30 cellular contexts compared by ENCODE assay signal in the genomic region with DNA sequence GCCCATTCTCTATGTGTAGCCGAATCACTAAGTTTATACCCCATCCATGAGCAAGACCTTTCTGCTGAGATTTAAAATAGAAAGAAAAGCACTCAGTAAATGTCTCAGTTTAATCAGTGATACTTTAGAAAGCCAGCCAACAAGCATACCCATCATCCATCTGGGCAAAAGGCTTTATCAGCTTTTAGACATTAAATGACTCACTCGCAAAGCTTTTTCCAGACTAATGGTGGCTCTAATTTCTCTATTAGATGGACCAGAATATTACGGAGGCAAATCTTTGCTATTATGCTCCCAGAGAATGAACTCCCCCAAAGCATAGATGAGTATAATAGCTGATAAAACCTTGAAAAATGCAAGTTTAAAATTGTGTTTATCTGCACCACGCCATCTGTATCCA.
"Had no signal": no experiment of that assay in that cellular context is flagged by ENCODE, and none has a peak within 500 bp of the region (broad histone marks: within the 10 kb centered on the region; RNA-seq: fewer than 3 reads in every experiment).

No MANE protein-coding gene starts in this region.

- H3K4me3 ChIP-seq: cardiac muscle cell had no signal

- H3K27ac Mint-ChIP-seq: activated CD4-positive, alpha-beta T cell treated with anti-CD3 and anti-CD28 coated beads, Interleukin-2, amount 10 ng/mL, durations not matched to agents 24 days and 14 days; activated CD8-positive, alpha-beta T cell treated with anti-CD3 and anti-CD28 coated beads for 36 hours; activated naive CD8-positive, alpha-beta T cell treated with anti-CD3 and anti-CD28 coated beads for 36 hours; activated T-cell treated with anti-CD3 and anti-CD28 coated beads, Interleukin-2, amount 50 U/mL, for 72 hours; activated T-helper 17 cell treated with anti-CD3 and anti-CD28 coated beads, Interleukin-2, amount 50 U/mL, for 72 hours; T-helper 1 cell treated with Interleukin-12 subunit alpha and Interleukin-12 subunit beta and Interleukin-4 antibody, amounts not matched to agents 30 μg/mL and 1 μg/mL, for 36 hours; T-helper 2 cell treated with Interferon-gamma antibody and Interleukin-4, amounts not matched to agents 5 μg/mL and 100 μg/mL, for 36 hours had no signal

- H3K27me3 Mint-ChIP-seq: activated CD4-positive, alpha-beta T cell treated with anti-CD3 and anti-CD28 coated beads, Interleukin-2, amount 10 ng/mL, durations not matched to agents 24 days and 14 days; activated CD8-positive, alpha-beta T cell treated with anti-CD3 and anti-CD28 coated beads for 36 hours; activated naive CD8-positive, alpha-beta T cell treated with anti-CD3 and anti-CD28 coated beads for 36 hours; activated T-helper 17 cell treated with anti-CD3 and anti-CD28 coated beads, Interleukin-2, amount 50 U/mL, for 72 hours; central memory CD8-positive, alpha-beta T cell had no signal

- H3K27ac ChIP-seq: cardiac muscle cell, RWPE1 had no signal

- ATAC-seq: activated CD8-positive, alpha-beta T cell treated with anti-CD3 and anti-CD28 coated beads for 36 hours; activated T-cell treated with anti-CD3 and anti-CD28 coated beads, Interleukin-2, amount 50 U/mL, for 72 hours; activated T-helper 17 cell treated with anti-CD3 and anti-CD28 coated beads, Interleukin-2, amount 50 U/mL, for 72 hours; PC-3; Right ventricle myocardium inferior had no signal

- H3K4me3 Mint-ChIP-seq: activated CD4-positive, alpha-beta T cell treated with anti-CD3 and anti-CD28 coated beads, Interleukin-2, amount 10 ng/mL, durations not matched to agents 24 days and 14 days; activated CD8-positive, alpha-beta T cell treated with anti-CD3 and anti-CD28 coated beads for 36 hours; activated naive CD8-positive, alpha-beta T cell treated with anti-CD3 and anti-CD28 coated beads for 36 hours; activated T-cell treated with anti-CD3 and anti-CD28 coated beads, Interleukin-2, amount 50 U/mL, for 72 hours; activated T-helper 17 cell treated with anti-CD3 and anti-CD28 coated beads, Interleukin-2, amount 50 U/mL, for 72 hours; central memory CD8-positive, alpha-beta T cell; T-helper 1 cell treated with Interleukin-12 subunit alpha and Interleukin-12 subunit beta and Interleukin-4 antibody, amounts not matched to agents 30 μg/mL and 1 μg/mL, for 36 hours; T-helper 2 cell treated with Interferon-gamma antibody and Interleukin-4, amounts not matched to agents 5 μg/mL and 100 μg/mL, for 36 hours had no signal

- H3K36me3 ChIP-seq: cardiac muscle cell had no signal

- DNase-seq: activated CD4-positive, alpha-beta T cell treated with anti-CD3 and anti-CD28 coated beads, Interleukin-2, amount 10 ng/mL, durations not matched to agents 24 days and 14 days; activated CD4-positive, alpha-beta T cell treated with anti-CD3 and anti-CD28 coated beads, Interleukin-2, amount 50 U/mL, for 4 hours; activated CD8-positive, alpha-beta T cell treated with anti-CD3 and anti-CD28 coated beads for 36 hours; activated effector memory CD4-positive, alpha-beta T cell treated with anti-CD3 and anti-CD28 coated beads, Interleukin-2, amount 50 U/mL, for 16 hours; activated naive CD4-positive, alpha-beta T cell; activated naive CD4-positive, alpha-beta T cell treated with anti-CD3 and anti-CD28 coated beads, Interleukin-2, amount 50 U/mL, for 16 hours; activated naive CD8-positive, alpha-beta T cell treated with anti-CD3 and anti-CD28 coated beads for 36 hours; activated T-cell treated with anti-CD3 and anti-CD28 coated beads, Interleukin-2, amount 50 U/mL, for 1 hour; activated T-cell treated with anti-CD3 and anti-CD28 coated beads, Interleukin-2, amount 50 U/mL, for 72 hours; amniotic stem cell; aorta; KBM-7; NCI-H1048; NCI-H1105 treated with DMSO at 0.1 percent for 48 hours; NCI-H1436; NCI-H1694; NCI-H1930; NCI-H2081 treated with DMSO at 0.1 percent for 48 hours; NCI-H345; NCI-H524 treated with DMSO at 0.1 percent for 48 hours; NK-92 treated with Interleukin-12 subunit alpha and Interleukin-12 subunit beta, amount 100 ng/mL, for 24 hours; PC-3; SIG-M5 had no signal

- H3K36me3 Mint-ChIP-seq: activated naive CD8-positive, alpha-beta T cell treated with anti-CD3 and anti-CD28 coated beads for 36 hours had no signal

- H3K4me1 Mint-ChIP-seq: activated CD4-positive, alpha-beta T cell treated with anti-CD3 and anti-CD28 coated beads, Interleukin-2, amount 10 ng/mL, durations not matched to agents 24 days and 14 days; activated naive CD8-positive, alpha-beta T cell treated with anti-CD3 and anti-CD28 coated beads for 36 hours; activated T-helper 17 cell treated with anti-CD3 and anti-CD28 coated beads, Interleukin-2, amount 50 U/mL, for 72 hours; central memory CD8-positive, alpha-beta T cell had no signal

- H3K27me3 ChIP-seq: cardiac muscle cell had no signal
